In the genomic region with DNA sequence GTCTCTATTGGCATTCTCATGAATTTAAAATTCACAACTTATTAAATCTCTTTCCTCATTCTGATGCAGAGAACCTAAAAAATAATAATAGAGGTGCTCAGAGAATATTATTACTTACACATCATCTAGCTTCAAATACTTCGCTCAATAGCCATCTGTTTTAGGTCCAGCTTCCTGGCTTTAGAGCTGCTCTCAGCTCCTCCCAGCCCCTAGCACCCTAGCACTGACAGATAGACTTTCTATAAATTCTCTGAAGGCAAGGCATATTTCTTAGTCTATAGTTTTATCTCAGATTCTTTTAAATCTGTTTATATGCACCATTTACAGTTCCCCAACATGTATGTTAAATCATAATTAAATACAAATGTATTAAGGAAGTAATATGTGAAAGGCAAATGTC, we compare ENCODE assay signal across 18 cellular contexts.
A peak's percentile ranks its signal among the peaks of the same experiment; 100 is the strongest.
DNase-seq lines count a peak whose midpoint lies in the region; ATAC-seq and TF ChIP-seq lines count a peak whose summit lies in the region.
"Had no signal": no experiment of that assay in that cellular context is flagged by ENCODE, and none has a peak within 500 bp of the region (broad histone marks: within the 10 kb centered on the region; RNA-seq: fewer than 3 reads in every experiment).

No MANE protein-coding gene starts in this region.

- no peak for ATAC-seq in stimulated activated naive B cell treated with anti-CD40 and anti-IgM and Interleukin-4, amounts not matched to agents 10 μg/mL and 1 μg/mL and 100 μg/mL, for 72 hours (replicated peaks)
- ATAC-seq: Panc1 had no signal

- H3K36me3 Mint-ChIP-seq in glutamatergic neuron (ENCODE audit: unreplicated experiment), result no peaks in the 10 kb centered on the region
- no peaks in the 10 kb centered on the region for H3K36me3 Mint-ChIP-seq in stimulated activated naive B cell treated with anti-CD40 and anti-IgM and Interleukin-4, amounts not matched to agents 10 μg/mL and 1 μg/mL and 100 μg/mL, for 72 hours
- H3K36me3 Mint-ChIP-seq: CD4-positive, alpha-beta memory T cell had no signal

- H3K27ac Mint-ChIP-seq in glutamatergic neuron (ENCODE audit: unreplicated experiment), result peak overlapping the region; percentile 60
- no peak overlapping the region for H3K27ac Mint-ChIP-seq in stimulated activated naive B cell treated with anti-CD40 and anti-IgM and Interleukin-4, amounts not matched to agents 10 μg/mL and 1 μg/mL and 100 μg/mL, for 72 hours
- H3K27ac Mint-ChIP-seq: CD4-positive, alpha-beta memory T cell had no signal

- H3K4me3 Mint-ChIP-seq in glutamatergic neuron (ENCODE audit: unreplicated experiment), result no peak overlapping the region
- H3K4me3 Mint-ChIP-seq in stimulated activated naive B cell treated with anti-CD40 and anti-IgM and Interleukin-4, amounts not matched to agents 10 μg/mL and 1 μg/mL and 100 μg/mL, for 72 hours, result peak overlapping the region; percentile 43 to 62
- H3K4me3 Mint-ChIP-seq: CD4-positive, alpha-beta memory T cell had no signal

- H3K27me3 Mint-ChIP-seq in glutamatergic neuron (ENCODE audit: unreplicated experiment), result no peaks in the 10 kb centered on the region
- no peaks in the 10 kb centered on the region for H3K27me3 Mint-ChIP-seq in stimulated activated naive B cell treated with anti-CD40 and anti-IgM and Interleukin-4, amounts not matched to agents 10 μg/mL and 1 μg/mL and 100 μg/mL, for 72 hours
- H3K27me3 Mint-ChIP-seq: CD4-positive, alpha-beta memory T cell had no signal

- TF ChIP-seq CTCF in glutamatergic neuron (IDR thresholded peaks at IDR 0.05; ENCODE audit: partially characterized antibody, unreplicated experiment), result no peak

- H3K4me1 Mint-ChIP-seq in glutamatergic neuron (ENCODE audit: low read depth, unreplicated experiment), result peaks cover 18% of the 10 kb centered on the region
- peaks cover 10 to 40% of the 10 kb centered on the region in 2 donors for H3K4me1 Mint-ChIP-seq in stimulated activated naive B cell treated with anti-CD40 and anti-IgM and Interleukin-4, amounts not matched to agents 10 μg/mL and 1 μg/mL and 100 μg/mL, for 72 hours

- no peaks in the 10 kb centered on the region for H3K9me3 Mint-ChIP-seq in glutamatergic neuron (ENCODE audit: unreplicated experiment)
- no peaks in the 10 kb centered on the region for H3K9me3 Mint-ChIP-seq in stimulated activated naive B cell treated with anti-CD40 and anti-IgM and Interleukin-4, amounts not matched to agents 10 μg/mL and 1 μg/mL and 100 μg/mL, for 72 hours
- H3K9me3 Mint-ChIP-seq: CD4-positive, alpha-beta memory T cell had no signal

- DNase-seq in NCI-H2171 treated with DMSO at 0.1 percent for 48 hours (lab: John Stamatoyannopoulos, UW) (peak; percentile 37), NCI-H2171 (lab: John Stamatoyannopoulos, UW) (no peak), NCI-H524 treated with DMSO at 0.1 percent for 48 hours (lab: John Stamatoyannopoulos, UW) (peak; percentile 11), glutamatergic neuron (no peak), dedifferentiated amniotic fluid mesenchymal stem cell (ENCODE audit: extremely low spot score) (no peak), LoVo (ENCODE audit: low spot score) (no peak), cortex of kidney (lab: John Stamatoyannopoulos, UW) (no peak)
- DNase-seq in stimulated activated naive B cell treated with anti-CD40 and anti-IgM and Interleukin-4, amounts not matched to agents 10 μg/mL and 1 μg/mL and 100 μg/mL, for 72 hours, result no peak
- DNase-seq: 8988T; CD4-positive, alpha-beta memory T cell; DMS53; EL; GM23248; NCI-H1092 treated with DMSO at 0.1 percent for 48 hours; NCI-H1694; NCI-H226; NCI-H526 had no signal

Comparison
In these comparisons a context has a peak if more than half of its experiments do, and no peak if none do; other contexts are left out.
1. DNase-seq: peak in NCI-H2171 treated with DMSO at 0.1 percent for 48 hours (single experiment) and NCI-H524 treated with DMSO at 0.1 percent for 48 hours (single experiment); none in NCI-H2171 (single experiment), glutamatergic neuron (single experiment), stimulated activated naive B cell treated with anti-CD40 and anti-IgM and Interleukin-4, amounts not matched to agents 10 μg/mL and 1 μg/mL and 100 μg/mL, for 72 hours (single experiment), dedifferentiated amniotic fluid mesenchymal stem cell (single experiment), LoVo (single experiment) and cortex of kidney (single experiment).